In the genomic region with DNA sequence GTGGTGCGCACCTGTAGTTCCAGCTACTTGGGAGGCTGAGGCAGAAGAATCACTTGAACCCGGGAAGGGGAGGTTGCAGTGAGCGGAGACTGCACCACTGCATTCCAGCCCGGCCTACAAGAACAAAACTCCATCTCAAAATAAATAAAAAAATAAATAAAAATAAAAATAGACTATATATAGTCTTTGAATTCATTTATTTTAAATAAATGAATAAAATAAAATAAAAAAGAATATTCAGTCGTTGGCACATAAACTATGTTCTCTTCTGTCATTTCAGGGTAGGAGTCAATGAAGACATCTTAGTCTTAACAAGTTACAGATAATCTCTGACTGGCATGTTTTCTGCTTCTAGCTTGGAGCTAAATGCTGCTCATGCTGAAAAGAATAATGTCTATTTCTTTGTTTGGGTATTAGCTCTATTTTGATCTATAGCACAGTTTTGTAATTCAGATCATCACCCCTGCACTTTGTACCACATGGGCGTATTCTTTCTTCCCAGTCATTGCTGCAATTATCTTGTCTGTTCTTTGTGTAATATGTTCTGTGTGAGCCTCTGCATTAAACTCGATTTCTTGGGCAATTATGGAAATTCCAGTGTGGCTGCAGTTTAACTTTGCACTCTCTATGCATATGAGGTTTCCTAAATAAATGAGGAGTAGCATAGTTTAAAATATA, we compare ENCODE assay signal across 23 cellular contexts. TPM values are rescaled to one million over a fixed set of nuclear protein-coding genes. Genes with fewer than 3 reads are reported as not detected.
DNase-seq lines count a peak whose midpoint lies in the region; ATAC-seq and TF ChIP-seq lines count a peak whose summit lies in the region.
"Had no signal": no experiment of that assay in that cellular context is flagged by ENCODE, and none has a peak within 500 bp of the region (broad histone marks: within the 10 kb centered on the region; RNA-seq: fewer than 3 reads in every experiment).

No MANE protein-coding gene starts in this region.

- intact Hi-C loops in CD14-positive monocyte (cut with micrococcal nuclease): loop anchor here (5.0 kb wide), 1 partner anchor 33 kb away; no protein-coding TSS in a partner anchor
- intact Hi-C loops in dendritic cell treated with granulocyte-macrophage colony-stimulating factor and Interleukin-4, amounts not matched to agents 40 ng/mL and 50 ng/mL, for 4 days (cut with micrococcal nuclease): no loop called here
- intact Hi-C loops in upper lobe of right lung (cut with DNase I): no loop called here
- intact Hi-C loops in CD8-positive, alpha-beta T cell (cut with DNase I, micrococcal nuclease): no loop called here
- intact Hi-C loops in uterus (cut with DNase I; ENCODE audit: low total_unique reads): no loop called here

- peaks cover 0 to 10% (median 3%) of the 10 kb centered on the region in 7 donors for H3K9me3 Mint-ChIP-seq in CD14-positive monocyte
- H3K9me3 Mint-ChIP-seq in dendritic cell treated with granulocyte-macrophage colony-stimulating factor and Interleukin-4, amounts not matched to agents 40 ng/mL and 50 ng/mL, for 4 days: no peaks in the 10 kb centered on the region
- H3K9me3 Mint-ChIP-seq in CD8-positive, alpha-beta T cell: no peaks in the 10 kb centered on the region
- H3K9me3 Mint-ChIP-seq: CD4-positive, alpha-beta T cell had no signal

- H3K27me3 ChIP-seq in HAP-1 (ENCODE audit: low read depth): no peaks in the 10 kb centered on the region
- no peaks in the 10 kb centered on the region for H3K27me3 ChIP-seq in upper lobe of right lung
- peaks cover 3% of the 10 kb centered on the region for H3K27me3 ChIP-seq in CD8-positive, alpha-beta T cell (ENCODE audit: insufficient read depth, low read length)
- H3K27me3 ChIP-seq in uterus: no peaks in the 10 kb centered on the region

- TF ChIP-seq CTCF in CD14-positive monocyte (IDR thresholded peaks at IDR 0.05): no peak
- TF ChIP-seq CTCF in upper lobe of right lung (IDR thresholded peaks at IDR 0.05): no peak
- TF ChIP-seq CTCF in CD8-positive, alpha-beta T cell (IDR thresholded peaks at IDR 0.05): no peak
- no peak for TF ChIP-seq CTCF in uterus (IDR thresholded peaks at IDR 0.05)

- H3K36me3 Mint-ChIP-seq in CD14-positive monocyte: peaks cover 63 to 75% of the 10 kb centered on the region in 2 donors
- H3K36me3 Mint-ChIP-seq in dendritic cell treated with granulocyte-macrophage colony-stimulating factor and Interleukin-4, amounts not matched to agents 40 ng/mL and 50 ng/mL, for 4 days (ENCODE audit: low read depth): peaks cover 84% of the 10 kb centered on the region
- no peaks in the 10 kb centered on the region for H3K36me3 Mint-ChIP-seq in CD8-positive, alpha-beta T cell

- no peaks in the 10 kb centered on the region for H3K4me1 ChIP-seq in HAP-1
- no peaks in the 10 kb centered on the region for H3K4me1 ChIP-seq in upper lobe of right lung
- no peaks in the 10 kb centered on the region for H3K4me1 ChIP-seq in CD8-positive, alpha-beta T cell (ENCODE audit: insufficient read depth, low read length)
- no peaks in the 10 kb centered on the region for H3K4me1 ChIP-seq in uterus
- H3K4me1 ChIP-seq: A549 had no signal

- POLR2A ChIA-PET in CD8-positive, alpha-beta T cell (lab: Charles Lee): no interaction called here

- H3K9me3 ChIP-seq in HAP-1 (no peaks in the 10 kb centered on the region), upper lobe of right lung (no peaks in the 10 kb centered on the region), uterus (no peaks in the 10 kb centered on the region)
- H3K9me3 ChIP-seq in CD8-positive, alpha-beta T cell (ENCODE audit: low read length): no peaks in the 10 kb centered on the region
- H3K9me3 ChIP-seq: A549 had no signal

- in situ Hi-C loops in HAP-1 (cut with MboI; ENCODE audit: low sequenced_read_pairs): no loop called here

- DNase-seq in CD14-positive monocyte (ENCODE audit: low spot score): no peak
- DNase-seq in HAP-1 (ENCODE audit: low spot score in 2 of 2): peak; percentile 8 to 42
- no peak for DNase-seq in upper lobe of right lung
- no peak for DNase-seq in NCI-H1694 treated with DMSO at 0.1 percent for 48 hours (lab: John Stamatoyannopoulos, UW)
- no peak for DNase-seq in CD8-positive, alpha-beta T cell
- no peak for DNase-seq in uterus
- DNase-seq: 8988T; ACHN; AML-193; C1 segment of cervical spinal cord; Calu3; CD4-positive, alpha-beta T cell; COR-L47; DMS53; DMS79 treated with DMSO at 0.1 percent for 48 hours; GF-D8; GOT3; HCEC 1CT had no signal

- H3K36me3 ChIP-seq in HAP-1 (replicated peaks) (no peaks in the 10 kb centered on the region), upper lobe of right lung (no peaks in the 10 kb centered on the region), uterus (no peaks in the 10 kb centered on the region)
- H3K36me3 ChIP-seq in CD8-positive, alpha-beta T cell (ENCODE audit: insufficient read depth, low read length): no peaks in the 10 kb centered on the region

- CTCF ChIA-PET in CD8-positive, alpha-beta T cell (lab: Charles Lee): interaction anchor here (1.4 kb wide), 1 partner anchor 25 kb away, joined by 3 read pairs; no protein-coding TSS in a partner anchor

- no peaks in the 10 kb centered on the region for H3K27me3 Mint-ChIP-seq in CD14-positive monocyte (ENCODE audit: low read depth in 3 of 3)
- H3K27me3 Mint-ChIP-seq in dendritic cell treated with granulocyte-macrophage colony-stimulating factor and Interleukin-4, amounts not matched to agents 40 ng/mL and 50 ng/mL, for 4 days: no peaks in the 10 kb centered on the region
- H3K27me3 Mint-ChIP-seq in CD8-positive, alpha-beta T cell (ENCODE audit: low read depth): peaks cover 3% of the 10 kb centered on the region
- H3K27me3 Mint-ChIP-seq: CD4-positive, alpha-beta T cell had no signal

- H3K4me3 Mint-ChIP-seq in CD14-positive monocyte: no peak overlapping the region
- no peak overlapping the region for H3K4me3 Mint-ChIP-seq in dendritic cell treated with granulocyte-macrophage colony-stimulating factor and Interleukin-4, amounts not matched to agents 40 ng/mL and 50 ng/mL, for 4 days
- H3K4me3 Mint-ChIP-seq in CD8-positive, alpha-beta T cell: no peak overlapping the region
- H3K4me3 Mint-ChIP-seq: CD4-positive, alpha-beta T cell had no signal

- ATAC-seq in upper lobe of right lung: peak; percentile 60
- no peak for ATAC-seq in CD8-positive, alpha-beta T cell
- ATAC-seq: A549 had no signal

- H3K27ac ChIP-seq in upper lobe of right lung (no peak overlapping the region), uterus (no peak overlapping the region)
- H3K27ac ChIP-seq in CD8-positive, alpha-beta T cell (ENCODE audit: low read depth, low read length): no peak overlapping the region
- H3K27ac ChIP-seq: A549 had no signal

- H3K27ac Mint-ChIP-seq in CD14-positive monocyte: peak overlapping the region in 6 of 7 donors; percentile 12 to 92 (median 79)
- H3K27ac Mint-ChIP-seq in dendritic cell treated with granulocyte-macrophage colony-stimulating factor and Interleukin-4, amounts not matched to agents 40 ng/mL and 50 ng/mL, for 4 days: peak overlapping the region; percentile 60
- H3K27ac Mint-ChIP-seq in CD8-positive, alpha-beta T cell: no peak overlapping the region
- H3K27ac Mint-ChIP-seq: CD4-positive, alpha-beta T cell had no signal

- H3K4me1 Mint-ChIP-seq in CD14-positive monocyte: peaks cover 68% of the 10 kb centered on the region
- H3K4me1 Mint-ChIP-seq in dendritic cell treated with granulocyte-macrophage colony-stimulating factor and Interleukin-4, amounts not matched to agents 40 ng/mL and 50 ng/mL, for 4 days (ENCODE audit: low read depth): peaks cover 65% of the 10 kb centered on the region
- no peaks in the 10 kb centered on the region for H3K4me1 Mint-ChIP-seq in CD8-positive, alpha-beta T cell (ENCODE audit: low read depth)

- TF ChIP-seq POLR2A in uterus (IDR thresholded peaks at IDR 0.05): no peak

- H3K4me3 ChIP-seq in HAP-1 (no peak overlapping the region), upper lobe of right lung (no peak overlapping the region), uterus (no peak overlapping the region)
- no peak overlapping the region for H3K4me3 ChIP-seq in CD8-positive, alpha-beta T cell (ENCODE audit: low read depth, low read length)
- H3K4me3 ChIP-seq: A549 had no signal

RNA-seq across cellular contexts. Expression of gene MS4A14, which starts 1.5 kb away (rescaled TPM):
- 1 to 10 TPM; 3.0 to 7.5 TPM for polyA plus RNA-seq in CD14-positive monocyte
- 10.3 TPM for total RNA-seq in upper lobe of right lung
- total RNA-seq in CD8-positive, alpha-beta T cell: not detected
- 1 to 10 TPM in 1 of 4 donors, under 1 TPM in 1, not detected in 2; 0.26 to 1.7 TPM for total RNA-seq in uterus
- total RNA-seq: Calu3; CD4-positive, alpha-beta T cell; Daoy; G401 had no signal
- polyA plus RNA-seq: A549, BJ had no signal

RNA-seq across cellular contexts. Expression of gene MS4A7, which starts 16.5 kb away (rescaled TPM):
- 100 to 1,000 TPM; 504 to 596 TPM for polyA plus RNA-seq in CD14-positive monocyte
- total RNA-seq in upper lobe of right lung: 184 TPM
- total RNA-seq in CD8-positive, alpha-beta T cell: not detected
- 10 to 100 TPM; 11.0 to 45.9 (median 29.0) TPM for total RNA-seq in uterus
- total RNA-seq: Calu3, Daoy, G401 had no signal
- polyA plus RNA-seq: A549, BJ had no signal

RNA-seq across cellular contexts. Expression of gene MS4A5, which starts 34.6 kb away (rescaled TPM):
- polyA plus RNA-seq in CD14-positive monocyte: not detected
- total RNA-seq in upper lobe of right lung (not detected), uterus (not detected)
- not detected for total RNA-seq in CD8-positive, alpha-beta T cell
- total RNA-seq: Calu3; CD4-positive, alpha-beta T cell; Daoy; G401 had no signal
- polyA plus RNA-seq: A549, BJ had no signal

Comparison
In these comparisons a context has a peak if more than half of its experiments do, and no peak if none do; other contexts are left out.
1. DNase-seq: peak in HAP-1 (2 of 2); none in CD14-positive monocyte (single experiment), upper lobe of right lung (single experiment), NCI-H1694 treated with DMSO at 0.1 percent for 48 hours (single experiment), CD8-positive, alpha-beta T cell (0 of 7) and uterus (0 of 2).
2. RNA of gene MS4A7, which starts 16.5 kb away (total RNA-seq): 184 TPM in upper lobe of right lung (single experiment) and 11.0 to 45.9 TPM in uterus; not detected in CD8-positive, alpha-beta T cell; every median in the first group is over 10 times any median in the second.
3. intact Hi-C loops: an anchor here in CD14-positive monocyte (5.0 kb wide); none called in dendritic cell treated with granulocyte-macrophage colony-stimulating factor and Interleukin-4, amounts not matched to agents 40 ng/mL and 50 ng/mL, for 4 days, upper lobe of right lung, CD8-positive, alpha-beta T cell and uterus.